ENCODE assay signal across 21 cellular contexts in genomic region chr12:49798248-49798647, GRCh38. TPM values are rescaled to one million over a fixed set of nuclear protein-coding genes. Genes with fewer than 3 reads are reported as not detected.
DNase-seq lines count a peak whose midpoint lies in the region; ATAC-seq and TF ChIP-seq lines count a peak whose summit lies in the region.
"Had no signal": no experiment of that assay in that cellular context is flagged by ENCODE, and none has a peak within 500 bp of the region (broad histone marks: within the 10 kb centered on the region; RNA-seq: fewer than 3 reads in every experiment).

No MANE protein-coding gene starts in this region.

- H3K4me1 ChIP-seq in neural progenitor cell, result no peaks in the 10 kb centered on the region
- H3K4me1 ChIP-seq: Caco-2 had no signal

- no peak overlapping the region for H2AFZ ChIP-seq in neural progenitor cell (replicated peaks)

- H3K36me3 Mint-ChIP-seq in activated T-helper 17 cell treated with anti-CD3 and anti-CD28 coated beads, Interleukin-2, amount 50 U/mL, for 72 hours (ENCODE audit: low read depth), result no peaks in the 10 kb centered on the region
- H3K36me3 Mint-ChIP-seq in neural progenitor cell, result peaks cover 18% of the 10 kb centered on the region

- peak overlapping the region; percentile 13 for H3K27ac ChIP-seq in neural progenitor cell
- H3K27ac ChIP-seq: A549 had no signal

- H3K27me3 Mint-ChIP-seq in activated T-helper 17 cell treated with anti-CD3 and anti-CD28 coated beads, Interleukin-2, amount 50 U/mL, for 72 hours, result no peaks in the 10 kb centered on the region
- H3K27me3 Mint-ChIP-seq in neural progenitor cell (ENCODE audit: insufficient read depth, low read depth), result peaks cover 9% of the 10 kb centered on the region
- H3K27me3 Mint-ChIP-seq: CD4-positive, alpha-beta memory T cell had no signal

- DNase-seq in GM13977 (ENCODE audit: low spot score) (peak; percentile 10), neural progenitor cell (ENCODE audit: low spot score) (no peak), retina (no peak), NCI-H2107 (lab: John Stamatoyannopoulos, UW) (no peak), NCI-H526 (lab: John Stamatoyannopoulos, UW) (no peak)
- DNase-seq: AML-193; C1 segment of cervical spinal cord; Caco-2; CD4-positive, alpha-beta memory T cell; NCI-H1048; NCI-H1417 treated with DMSO at 0.1 percent for 48 hours; NCI-H1694 treated with DMSO at 0.1 percent for 48 hours; NCI-H2081 treated with DMSO at 0.1 percent for 48 hours; NCI-H2171 treated with DMSO at 0.1 percent for 48 hours; NCI-H345; NCI-H524; NCI-H774 had no signal

- no peak overlapping the region for H3K4me3 ChIP-seq in neural progenitor cell
- H3K4me3 ChIP-seq: A549, GM12878 had no signal

- H4K20me1 ChIP-seq in neural progenitor cell (ENCODE audit: low read depth), result peaks cover 4% of the 10 kb centered on the region

- no peak overlapping the region for H3K4me3 Mint-ChIP-seq in activated T-helper 17 cell treated with anti-CD3 and anti-CD28 coated beads, Interleukin-2, amount 50 U/mL, for 72 hours
- no peak overlapping the region for H3K4me3 Mint-ChIP-seq in neural progenitor cell
- H3K4me3 Mint-ChIP-seq: CD4-positive, alpha-beta memory T cell had no signal

- no peaks in the 10 kb centered on the region for H3K79me2 ChIP-seq in neural progenitor cell (ENCODE audit: low read depth)

- no peaks in the 10 kb centered on the region for H3K4me1 Mint-ChIP-seq in activated T-helper 17 cell treated with anti-CD3 and anti-CD28 coated beads, Interleukin-2, amount 50 U/mL, for 72 hours
- H3K4me1 Mint-ChIP-seq in neural progenitor cell, result no peaks in the 10 kb centered on the region
- H3K4me1 Mint-ChIP-seq: CD4-positive, alpha-beta memory T cell had no signal

- no peaks in the 10 kb centered on the region for H3K27me3 ChIP-seq in neural progenitor cell

- H3K27ac Mint-ChIP-seq in activated T-helper 17 cell treated with anti-CD3 and anti-CD28 coated beads, Interleukin-2, amount 50 U/mL, for 72 hours, result peak overlapping the region; percentile 29
- no peak overlapping the region for H3K27ac Mint-ChIP-seq in neural progenitor cell

- H3K9me3 Mint-ChIP-seq in activated T-helper 17 cell treated with anti-CD3 and anti-CD28 coated beads, Interleukin-2, amount 50 U/mL, for 72 hours, result no peaks in the 10 kb centered on the region
- no peaks in the 10 kb centered on the region for H3K9me3 Mint-ChIP-seq in neural progenitor cell

- no peak overlapping the region for H3K4me2 ChIP-seq in neural progenitor cell
- H3K4me2 ChIP-seq: A549 had no signal

- ATAC-seq in activated T-helper 17 cell treated with anti-CD3 and anti-CD28 coated beads, Interleukin-2, amount 50 U/mL, for 72 hours (replicated peaks), result no peak
- no peak for ATAC-seq in GM21360 (IDR thresholded peaks at IDR 0.05; ENCODE audit: unreplicated experiment)
- ATAC-seq: GM12878 had no signal

- no peaks in the 10 kb centered on the region for H3K36me3 ChIP-seq in neural progenitor cell

- TF ChIP-seq CTCF in GM13977 (IDR thresholded peaks at IDR 0.05; ENCODE audit: extremely low read depth, insufficient read depth, missing control alignments) (no peak), neural progenitor cell (IDR thresholded peaks at IDR 0.05) (no peak)

- H3K9ac ChIP-seq in neural progenitor cell, result no peak overlapping the region

- H3K9me3 ChIP-seq in neural progenitor cell (ENCODE audit: low read depth), result no peaks in the 10 kb centered on the region
- H3K9me3 ChIP-seq: A549, Caco-2 had no signal

- in situ Hi-C loops in GM13977 (cut with MboI; ENCODE audit: low pct_unique_long_range_greater_than_20kb, low sequenced_read_pairs, unreplicated experiment), result no loop called here

- no peaks in the 10 kb centered on the region for H3F3A ChIP-seq in neural progenitor cell (ENCODE audit: low read depth)

RNA-seq across cellular contexts. Expression of gene NCKAP5L, which starts 30.0 kb away (rescaled TPM):
- total RNA-seq in activated T-helper 17 cell treated with anti-CD3 and anti-CD28 coated beads, Interleukin-2, amount 50 U/mL, for 72 hours, result 1 to 10 TPM; 1.2 to 2.4 TPM
- 5.6 and 19.0 TPM in 2 replicates for total RNA-seq in neural progenitor cell (ENCODE audit: low replicate concordance)

RNA-seq across cellular contexts. Expression of gene BCDIN3D, which starts 44.7 kb away (rescaled TPM):
- total RNA-seq in activated T-helper 17 cell treated with anti-CD3 and anti-CD28 coated beads, Interleukin-2, amount 50 U/mL, for 72 hours, result 1 to 10 TPM; 3.4 to 5.1 TPM
- total RNA-seq in neural progenitor cell (ENCODE audit: low replicate concordance), result 3.8 and 5.3 TPM in 2 replicates

RNA-seq across cellular contexts. Expression of gene TMBIM6, which starts 56.9 kb away (rescaled TPM):
- total RNA-seq in activated T-helper 17 cell treated with anti-CD3 and anti-CD28 coated beads, Interleukin-2, amount 50 U/mL, for 72 hours, result 100 to 1,000 TPM; 407 to 411 TPM
- total RNA-seq in neural progenitor cell (ENCODE audit: low replicate concordance), result 256 and 318 TPM in 2 replicates
